In genomic region chr5:172659909-172660628, GRCh38 we compare ENCODE assay signal across 8 cellular contexts. TPM values are rescaled to one million over a fixed set of nuclear protein-coding genes. Genes with fewer than 3 reads are reported as not detected.
DNase-seq lines count a peak whose midpoint lies in the region; ATAC-seq, FAIRE-seq and TF ChIP-seq lines count a peak whose summit lies in the region.

No MANE protein-coding gene starts in this region.

- 4 to 13% methylated on average over 10 to 18 of the region's 18 CpGs for whole genome bisulfite sequencing in body of pancreas, 2 donors
- 23 to 44% (median 38%) methylated on average over 14 to 18 of the region's 18 CpGs for WGBS in spleen, 5 donors

- peak overlapping the region; percentile 94 for H2AFZ ChIP-seq in ACC112 (ENCODE audit: low read length, unreplicated experiment)

- peak; percentile 89 for ATAC-seq in body of pancreas
- ATAC-seq in CD8-positive, alpha-beta T cell: no peak

- no peaks in the 10 kb centered on the region for H3K36me3 Mint-ChIP-seq in activated T-helper 2 cell treated with anti-CD3 and anti-CD28 coated beads, Interferon-gamma antibody, Interleukin-2, Interleukin-4, amounts not matched to agents 10 μg/mL and 5 μg/mL and 100 μg/mL, durations not matched to agents 14 hours and 24 hours and 36 hours (ENCODE audit: low read depth)
- no peaks in the 10 kb centered on the region for H3K36me3 Mint-ChIP-seq in CD8-positive, alpha-beta T cell

- intact Hi-C loops in body of pancreas (cut with DNase I) (no loop called here), kidney (cut with DNase I) (no loop called here), spleen (cut with DNase I; ENCODE audit: low total_unique reads) (no loop called here)
- intact Hi-C loops in activated T-helper 2 cell treated with anti-CD3 and anti-CD28 coated beads, Interferon-gamma antibody, Interleukin-2, Interleukin-4, amounts not matched to agents 10 μg/mL and 5 μg/mL and 100 μg/mL, durations not matched to agents 14 hours and 24 hours and 36 hours (cut with micrococcal nuclease): no loop called here
- intact Hi-C loops in CD8-positive, alpha-beta T cell (cut with DNase I, micrococcal nuclease): no loop called here

- TF ChIP-seq CTCF in LNCaP clone FGC (IDR thresholded peaks at IDR 0.05; ENCODE audit: control insufficient read depth, extremely low read depth, insufficient read depth) (no peak), body of pancreas (IDR thresholded peaks at IDR 0.05) (peak in 1 of 7 experiments; percentile 7), kidney (IDR thresholded peaks at IDR 0.05; ENCODE audit: borderline replicate concordance, extremely low read depth, insufficient read depth) (no peak), spleen (IDR thresholded peaks at IDR 0.05 in 8 of 11, conservative IDR thresholded peaks at IDR 0.05 in 3 of 11) (no peak)
- TF ChIP-seq CTCF in CD8-positive, alpha-beta T cell (IDR thresholded peaks at IDR 0.05): no peak

- H3K27me3 Mint-ChIP-seq in activated T-helper 2 cell treated with anti-CD3 and anti-CD28 coated beads, Interferon-gamma antibody, Interleukin-2, Interleukin-4, amounts not matched to agents 10 μg/mL and 5 μg/mL and 100 μg/mL, durations not matched to agents 14 hours and 24 hours and 36 hours (ENCODE audit: low read depth): no peaks in the 10 kb centered on the region
- no peaks in the 10 kb centered on the region for H3K27me3 Mint-ChIP-seq in CD8-positive, alpha-beta T cell (ENCODE audit: low read depth)

- no peak overlapping the region for H3K4me3 Mint-ChIP-seq in activated T-helper 2 cell treated with anti-CD3 and anti-CD28 coated beads, Interferon-gamma antibody, Interleukin-2, Interleukin-4, amounts not matched to agents 10 μg/mL and 5 μg/mL and 100 μg/mL, durations not matched to agents 14 hours and 24 hours and 36 hours (ENCODE audit: low read depth)
- no peak overlapping the region for H3K4me3 Mint-ChIP-seq in CD8-positive, alpha-beta T cell

- no peak overlapping the region for H3K27ac Mint-ChIP-seq in activated T-helper 2 cell treated with anti-CD3 and anti-CD28 coated beads, Interferon-gamma antibody, Interleukin-2, Interleukin-4, amounts not matched to agents 10 μg/mL and 5 μg/mL and 100 μg/mL, durations not matched to agents 14 hours and 24 hours and 36 hours
- H3K27ac Mint-ChIP-seq in CD8-positive, alpha-beta T cell: no peak overlapping the region

- POLR2A ChIA-PET in CD8-positive, alpha-beta T cell (lab: Charles Lee): no interaction called here

- H3K79me2 ChIP-seq in ACC112 (ENCODE audit: control insufficient read depth, insufficient read depth, low read length, unreplicated experiment): no peaks in the 10 kb centered on the region

- no peaks in the 10 kb centered on the region for H3K4me1 Mint-ChIP-seq in activated T-helper 2 cell treated with anti-CD3 and anti-CD28 coated beads, Interferon-gamma antibody, Interleukin-2, Interleukin-4, amounts not matched to agents 10 μg/mL and 5 μg/mL and 100 μg/mL, durations not matched to agents 14 hours and 24 hours and 36 hours (ENCODE audit: low read depth)
- H3K4me1 Mint-ChIP-seq in CD8-positive, alpha-beta T cell (ENCODE audit: low read depth): no peaks in the 10 kb centered on the region

- peaks cover 18% of the 10 kb centered on the region for H3K4me1 ChIP-seq in ACC112 (ENCODE audit: control insufficient read depth, insufficient read depth, low read length, unreplicated experiment)
- H3K4me1 ChIP-seq in body of pancreas: peaks cover 41% of the 10 kb centered on the region
- H3K4me1 ChIP-seq in kidney (ENCODE audit: control insufficient read depth in 1 of 2, insufficient read depth in 1 of 2, low read depth in 1 of 2, low read length in 2 of 2): peaks cover 9 to 18% of the 10 kb centered on the region in 2 donors
- peaks cover 0 to 39% (median 17%) of the 10 kb centered on the region in 6 donors for H3K4me1 ChIP-seq in spleen
- no peaks in the 10 kb centered on the region for H3K4me1 ChIP-seq in CD8-positive, alpha-beta T cell (ENCODE audit: insufficient read depth, low read length)

- no peaks in the 10 kb centered on the region for H3K36me3 ChIP-seq in ACC112 (ENCODE audit: insufficient read depth, low read length)
- no peaks in the 10 kb centered on the region for H3K36me3 ChIP-seq in body of pancreas (replicated peaks in 1 of 2; ENCODE audit: insufficient read depth in 1 of 2, low read depth in 2 of 2)
- H3K36me3 ChIP-seq in kidney (ENCODE audit: control insufficient read depth in 1 of 2, insufficient read depth in 2 of 2, low read length in 2 of 2): no peaks in the 10 kb centered on the region
- no peaks in the 10 kb centered on the region for H3K36me3 ChIP-seq in spleen
- no peaks in the 10 kb centered on the region for H3K36me3 ChIP-seq in CD8-positive, alpha-beta T cell (ENCODE audit: insufficient read depth, low read length)

- no peak overlapping the region for H3K9ac ChIP-seq in kidney (ENCODE audit: low read length in 2 of 2)

- DNase-seq in LNCaP clone FGC (ENCODE audit: low read depth) (peak; percentile 4), body of pancreas (peak; percentile 90 to 93 (median 91)), kidney (peak; percentile 97), spleen (peak; percentile 83), NCI-H1048 (lab: John Stamatoyannopoulos, UW) (no peak)
- no peak for DNase-seq in activated T-helper 2 cell treated with anti-CD3 and anti-CD28 coated beads, Interferon-gamma antibody, Interleukin-2, Interleukin-4, amounts not matched to agents 10 μg/mL and 5 μg/mL and 100 μg/mL, durations not matched to agents 14 hours and 24 hours and 36 hours (ENCODE audit: low spot score)
- no peak for DNase-seq in CD8-positive, alpha-beta T cell

- TF ChIP-seq POLR2A in body of pancreas (IDR thresholded peaks at IDR 0.05) (peak in 1 of 3 donors; percentile 16), spleen (IDR thresholded peaks at IDR 0.05) (no peak)

- H3K27me3 ChIP-seq in ACC112 (ENCODE audit: insufficient read depth, low read length) (no peaks in the 10 kb centered on the region), body of pancreas (no peaks in the 10 kb centered on the region), spleen (replicated peaks in 1 of 7) (peaks cover 0 to 23% (median 0%) of the 10 kb centered on the region in 7 donors)
- no peaks in the 10 kb centered on the region for H3K27me3 ChIP-seq in CD8-positive, alpha-beta T cell (ENCODE audit: insufficient read depth, low read length)

- CTCF ChIA-PET in CD8-positive, alpha-beta T cell (lab: Charles Lee): no interaction called here

- H3K9me3 ChIP-seq in body of pancreas (peaks cover 0 to 4% (median 0%) of the 10 kb centered on the region in 3 donors), kidney (ENCODE audit: control insufficient read depth in 1 of 2, low read length in 2 of 2) (peaks cover 2 to 4% of the 10 kb centered on the region in 2 donors), spleen (peaks cover 0 to 22% (median 19%) of the 10 kb centered on the region in 8 donors)
- H3K9me3 ChIP-seq in CD8-positive, alpha-beta T cell (ENCODE audit: low read length): no peaks in the 10 kb centered on the region

- H3K9me3 Mint-ChIP-seq in activated T-helper 2 cell treated with anti-CD3 and anti-CD28 coated beads, Interferon-gamma antibody, Interleukin-2, Interleukin-4, amounts not matched to agents 10 μg/mL and 5 μg/mL and 100 μg/mL, durations not matched to agents 14 hours and 24 hours and 36 hours: peaks cover 9% of the 10 kb centered on the region
- peaks cover 4% of the 10 kb centered on the region for H3K9me3 Mint-ChIP-seq in CD8-positive, alpha-beta T cell

- FAIRE-seq in kidney (lab: Jason Lieb, UNC): no peak

- H3K27ac ChIP-seq in ACC112 (ENCODE audit: low read depth, low read length): peak overlapping the region; percentile 56
- H3K27ac ChIP-seq in body of pancreas: peak overlapping the region; percentile 57 to 76 (median 67)
- peak overlapping the region; percentile 74 to 84 for H3K27ac ChIP-seq in kidney (ENCODE audit: low read depth in 2 of 2, low read length in 2 of 2)
- peak overlapping the region in 7 of 8 donors; percentile 4 to 68 (median 52) for H3K27ac ChIP-seq in spleen
- H3K27ac ChIP-seq in CD8-positive, alpha-beta T cell (ENCODE audit: low read depth, low read length): no peak overlapping the region

- no peak overlapping the region for H3K4me3 ChIP-seq in ACC112 (ENCODE audit: low read depth, low read length)
- H3K4me3 ChIP-seq in LNCaP clone FGC (ENCODE audit: low read depth, low read length): no peak overlapping the region
- no peak overlapping the region for H3K4me3 ChIP-seq in body of pancreas
- no peak overlapping the region for H3K4me3 ChIP-seq in kidney (ENCODE audit: low read length in 2 of 2)
- H3K4me3 ChIP-seq in spleen: no peak overlapping the region
- no peak overlapping the region for H3K4me3 ChIP-seq in CD8-positive, alpha-beta T cell (ENCODE audit: low read depth, low read length)

RNA-seq across cellular contexts. Expression of gene NEURL1B, which starts 19.0 kb away (rescaled TPM):
- 10 to 100 TPM in 1 of 2 donors, 1 to 10 TPM in 1; 9.9 to 12.2 TPM for total RNA-seq in body of pancreas
- total RNA-seq in kidney: 42.6 TPM
- polyA plus RNA-seq in kidney (ENCODE audit: insufficient read depth, low read depth, low replicate concordance): 5.4 TPM
- total RNA-seq in spleen: 1 to 10 TPM in 6 of 7 donors, under 1 TPM in 1; 0.85 to 2.5 (median 1.6) TPM
- 1 to 10 TPM in 1 of 3 donors, under 1 TPM in 2; 0.26 to 1.0 (median 0.49) TPM for polyA plus RNA-seq in spleen
- total RNA-seq in activated T-helper 2 cell treated with anti-CD3 and anti-CD28 coated beads, Interferon-gamma antibody, Interleukin-2, Interleukin-4, amounts not matched to agents 10 μg/mL and 5 μg/mL and 100 μg/mL, durations not matched to agents 14 hours and 24 hours and 36 hours: 0.37 TPM in 2 replicates
- total RNA-seq in CD8-positive, alpha-beta T cell: under 1 TPM; 0.05 to 0.11 TPM

Comparison
In these comparisons a context has a peak if more than half of its experiments do, and no peak if none do; other contexts are left out.
1. DNase-seq: peak in LNCaP clone FGC (single experiment), body of pancreas (4 of 4), kidney (single experiment) and spleen (single experiment); none in activated T-helper 2 cell treated with anti-CD3 and anti-CD28 coated beads, Interferon-gamma antibody, Interleukin-2, Interleukin-4, amounts not matched to agents 10 μg/mL and 5 μg/mL and 100 μg/mL, durations not matched to agents 14 hours and 24 hours and 36 hours (single experiment), NCI-H1048 (single experiment) and CD8-positive, alpha-beta T cell (0 of 7).